ENCODE assay signal across 8 cellular contexts in the genomic region with DNA sequence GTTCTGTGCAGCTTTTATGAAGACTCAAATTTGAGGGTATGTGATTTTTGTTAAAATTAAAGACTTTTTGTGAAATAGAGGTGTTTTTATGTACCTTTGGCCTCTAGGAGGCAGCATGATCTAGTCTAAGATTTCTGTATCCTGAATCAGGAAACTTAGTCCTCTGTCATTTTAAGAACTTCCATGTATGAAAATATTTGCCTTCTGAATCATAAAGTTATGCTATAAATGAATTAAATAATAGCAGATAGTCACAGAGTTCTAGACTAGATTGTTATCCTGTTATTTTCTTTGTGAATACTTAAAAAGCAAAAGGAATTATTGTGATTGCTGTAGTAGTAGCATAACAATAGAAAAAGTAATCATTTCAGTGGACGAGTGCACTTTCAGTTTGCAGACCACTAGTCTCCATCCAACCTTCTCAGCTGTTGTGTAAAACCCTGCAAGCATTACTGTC. TPM values are rescaled to one million over a fixed set of nuclear protein-coding genes. Genes with fewer than 3 reads are reported as not detected.
DNase-seq lines count a peak whose midpoint lies in the region; ATAC-seq, FAIRE-seq and TF ChIP-seq lines count a peak whose summit lies in the region.

No MANE protein-coding gene starts in this region.

- peak; percentile 24 for FAIRE-seq in H1 (lab: Jason Lieb, UNC)

- H3K79me2 ChIP-seq in Karpas-422 (ENCODE audit: low read length) (no peaks in the 10 kb centered on the region), H1 (ENCODE audit: control insufficient read depth in 1 of 2, insufficient read depth in 2 of 2, low read length in 2 of 2) (peaks cover 10 to 76% of the 10 kb centered on the region in 2 experiments; a peak in 3 of 4 replicates)

- H3K4me2 ChIP-seq in Karpas-422 (ENCODE audit: low read depth, low read length, poor library complexity, severe bottlenecking) (peak overlapping the region; percentile 48), H1 (ENCODE audit: insufficient read depth in 1 of 2, low read depth in 2 of 2, low read length in 2 of 2) (peak overlapping the region; percentile 25 to 65; a peak in 1 of 4 replicates)

- TF ChIP-seq POLR2A in H1 (IDR thresholded peaks at IDR 0.05; ENCODE audit: control extremely low read depth in 1 of 2, low read depth in 2 of 2, low read length in 2 of 2) = no peak

- TF ChIP-seq EP300 in H1 (IDR thresholded peaks at IDR 0.05; ENCODE audit: borderline replicate concordance in 1 of 2, low read depth in 2 of 2, low read length in 2 of 2) = no peak

- H3K27me3 ChIP-seq in Karpas-422 (ENCODE audit: low read length) (no peaks in the 10 kb centered on the region), H1 (replicated peaks in 1 of 4; ENCODE audit: control insufficient read depth in 3 of 4, extremely low read depth in 1 of 4, insufficient read depth in 3 of 4, low read length in 3 of 4) (no peaks in the 10 kb centered on the region)

- H2BK20ac ChIP-seq in H1 (ENCODE audit: low read length) = 0 out of 2 replicates have a peak overlapping the region, but pooled peaks have one; percentile 68

- no peaks in the 10 kb centered on the region; the same call in 1 of the 2 replicates for H3K23me2 ChIP-seq in H1 (ENCODE audit: low read depth, low read length)

- CTCF ChIA-PET in H1 (lab: Charles Lee; ENCODE audit: partially characterized antibody) = interaction anchor here (0.6 to 3.3 kb wide), 25 partner anchors 10 to 1149 kb away, joined by 3 to 15 read pairs (median 4); no protein-coding TSS in a partner anchor

- POLR2A ChIA-PET in H1 (lab: Charles Lee; ENCODE audit: partially characterized antibody) = interaction anchor here (0.7 to 1.2 kb wide), 2 partner anchors 11 to 223 kb away, joined by 3 read pairs; a partner anchor contains a TSS

- no peaks in the 10 kb centered on the region for H3K36me3 ChIP-seq in Karpas-422 (ENCODE audit: insufficient read depth, low read length)
- H3K36me3 ChIP-seq in H1 (ENCODE audit: control insufficient read depth in 2 of 4, insufficient read depth in 4 of 4, low read length in 3 of 4) = no peaks in the 10 kb centered on the region; a peak in 1 of 8 replicates

- no peak overlapping the region for H2AK5ac ChIP-seq in H1 (ENCODE audit: low read depth, low read length)

- H3K23ac ChIP-seq in H1 (ENCODE audit: insufficient read length) = no peak overlapping the region

- no peak overlapping the region for H3K14ac ChIP-seq in H1 (ENCODE audit: insufficient read length)

- H2AFZ ChIP-seq in Karpas-422 (ENCODE audit: low read length) (no peak overlapping the region), H1 (ENCODE audit: low read length) (no peak overlapping the region)

- in situ Hi-C loops in ACHN (cut with HindIII; ENCODE audit: low pct_ligation_motif_present, low pct_unique_long_range_greater_than_20kb, low sequenced_read_pairs) = no loop called here

- TF ChIP-seq RAD21 in H1 (IDR thresholded peaks at IDR 0.05 in 1 of 2, conservative IDR thresholded peaks at IDR 0.05 in 1 of 2; ENCODE audit: low read depth in 2 of 2, low read length in 2 of 2) = peak; percentile 57 to 72

- no peak overlapping the region for H3K56ac ChIP-seq in H1 (replicated peaks; ENCODE audit: insufficient read length, low read depth, low read length)

- H3K4me1 ChIP-seq in Karpas-422 (ENCODE audit: low read length) (peaks cover 4% of the 10 kb centered on the region; the same call in 1 of the 2 replicates), H1 (replicated peaks in 1 of 4; ENCODE audit: control insufficient read depth in 3 of 4, insufficient read depth in 4 of 4, low read length in 3 of 4) (peaks cover 2 to 21% (median 11%) of the 10 kb centered on the region in 4 experiments)

- ATAC-seq in HG02970 (IDR thresholded peaks at IDR 0.05; ENCODE audit: low FRiP score, unreplicated experiment) (no peak), HG03045 (IDR thresholded peaks at IDR 0.05; ENCODE audit: unreplicated experiment) (no peak)

- H3K4me3 ChIP-seq in Karpas-422 (ENCODE audit: low read length) = no peak overlapping the region
- H3K4me3 ChIP-seq in H1 (ENCODE audit: extremely low read depth in 1 of 4, insufficient read depth in 2 of 4, low read depth in 3 of 4, low read length in 4 of 4) = peak overlapping the region in 1 of 4 experiments; percentile 50; a peak in 2 of 8 replicates

- H4K20me1 ChIP-seq in Karpas-422 (ENCODE audit: insufficient read depth, low read depth, low read length) (no peaks in the 10 kb centered on the region), H1 (replicated peaks in 1 of 2; ENCODE audit: control insufficient read depth in 1 of 2, insufficient read depth in 2 of 2, low read length in 2 of 2) (no peaks in the 10 kb centered on the region)

- H3K18ac ChIP-seq in H1 (ENCODE audit: extremely low read depth, low read length) = no peak overlapping the region; the same call in 1 of the 2 replicates

- peak overlapping the region; percentile 75 for H4K5ac ChIP-seq in H1 (ENCODE audit: insufficient read length, low read depth, low read length)

- H4K8ac ChIP-seq in H1 (ENCODE audit: extremely low read depth, insufficient read depth, low read length) = no peak overlapping the region

- H3K9ac ChIP-seq in Karpas-422 (ENCODE audit: low read length) = 0 out of 2 replicates have a peak overlapping the region, but pooled peaks have one; percentile 26
- no peak overlapping the region for H3K9ac ChIP-seq in H1 (replicated peaks in 1 of 4; ENCODE audit: extremely low read depth in 1 of 4, low read depth in 3 of 4, low read length in 3 of 4)

- H3K9me3 ChIP-seq in Karpas-422 (ENCODE audit: low read length) (no peaks in the 10 kb centered on the region), H1 (ENCODE audit: insufficient read depth in 2 of 2, low read depth in 1 of 2, low read length in 1 of 2) (no peaks in the 10 kb centered on the region)

- H3K4ac ChIP-seq in H1 (replicated peaks; ENCODE audit: insufficient read length, low read depth, low read length) = no peak overlapping the region

- H2BK5ac ChIP-seq in H1 (ENCODE audit: low read depth, low read length) = no peak overlapping the region; the same call in 1 of the 2 replicates

- H3K9me2 ChIP-seq in Karpas-422 (replicated peaks; ENCODE audit: insufficient read depth, low read length) = no peaks in the 10 kb centered on the region

- peak overlapping the region; percentile 87 for H4K91ac ChIP-seq in H1 (replicated peaks; ENCODE audit: insufficient read length, low read length)

- DNase-seq in ACHN (peak; percentile 89), Karpas-422 (peak; percentile 83), RPMI7951 (ENCODE audit: low read depth) (peak; percentile 53), H1 (ENCODE audit: low read depth in 1 of 2, low spot score in 2 of 2) (no peak), middle frontal gyrus (ENCODE audit: extremely low spot score, low spot score) (peak; percentile 65)

- H2BK12ac ChIP-seq in H1 (ENCODE audit: low read depth, low read length) = no peak overlapping the region

- no peak overlapping the region for H2BK15ac ChIP-seq in H1 (ENCODE audit: low read length)

- no peaks in the 10 kb centered on the region for H3K79me1 ChIP-seq in H1 (ENCODE audit: low read depth, low read length)

- 25% methylated on average over 1 of the region's 1 CpG; no CpG with 5 or more reads in 1 of the 2 experiments for WGBS in H1 (ENCODE audit: extremely low coverage in 1 of 2, insufficient coverage in 1 of 2, insufficient read length in 1 of 2, insufficient replicate concordance in 2 of 2, low coverage in 1 of 2, low lambda C conversion rate in 2 of 2, missing lambda C conversion rate in 1 of 2), 2 experiments

- no peak overlapping the region for H3K27ac ChIP-seq in Karpas-422 (ENCODE audit: low read length)
- H3K27ac ChIP-seq in H1 (ENCODE audit: low read depth, low read length) = peak overlapping the region; percentile 57; the same call in 1 of the 2 replicates

- TF ChIP-seq CTCF in GM12872 (IDR thresholded peaks at IDR 0.05; ENCODE audit: insufficient read depth, low read depth, low read length) = peak; percentile 54; the same call in 2 of the 3 replicates
- peak in 2 of 3 experiments; percentile 28 to 55; a peak in 2 of 4 replicates for TF ChIP-seq CTCF in H1 (IDR thresholded peaks at IDR 0.05; ENCODE audit: control extremely low read depth in 1 of 3, insufficient read depth in 1 of 3, low read depth in 1 of 3, low read length in 3 of 3)

- peak overlapping the region; percentile 86 for H2BK120ac ChIP-seq in H1 (replicated peaks; ENCODE audit: low read depth, low read length)

TF ChIP-seq in H1, 55 proteins besides CTCF, POLR2A, EP300 and RAD21:
- TF ChIP-seq, protein P1, sequence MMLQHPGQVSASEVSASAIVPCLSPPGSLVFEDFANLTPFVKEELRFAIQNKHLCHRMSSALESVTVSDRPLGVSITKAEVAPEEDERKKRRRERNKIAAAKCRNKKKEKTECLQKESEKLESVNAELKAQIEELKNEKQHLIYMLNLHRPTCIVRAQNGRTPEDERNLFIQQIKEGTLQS (IDR thresholded peaks at IDR 0.05; ENCODE audit: insufficient read depth, low read depth, low read length) = no peak
- TF ChIP-seq CHD1 (IDR thresholded peaks at IDR 0.05; ENCODE audit: low read depth, low read length) = no peak
- no peak for TF ChIP-seq BRCA1 (IDR thresholded peaks at IDR 0.05; ENCODE audit: low read depth, low read length)
- no peak for TF ChIP-seq POLR2AphosphoS5 (IDR thresholded peaks at IDR 0.05; ENCODE audit: low read depth, low read length)
- no peak for TF ChIP-seq HDAC2 (IDR thresholded peaks at IDR 0.05; ENCODE audit: borderline replicate concordance in 1 of 2, low read depth in 2 of 2, low read length in 2 of 2)
- TF ChIP-seq CTBP2 (IDR thresholded peaks at IDR 0.05; ENCODE audit: borderline replicate concordance, insufficient read depth, insufficient read length, low read length) = no peak

RNA-seq across cellular contexts. Expression of a gene that starts 56.3 kb away (rescaled TPM):
- 0.11 TPM in 1 of 2 replicates, not detected in the other for total RNA-seq in Karpas-422 (2014; rRNA removed; shearing (Covaris generic); ENCODE audit: low replicate concordance)
- 1.4 and 2.0 TPM in 2 replicates for total RNA-seq in RPMI7951 (2014; rRNA removed; shearing (Covaris generic))
- total RNA-seq in H1 (2021; fragmentation: NEBNext Ultra II Directional; extraction: Animal tissue kit (Norgen Biotek cat#: 25700)) = 44.5 and 48.2 TPM in 2 replicates
- 7.1 and 8.5 TPM in 2 replicates for polyA plus RNA-seq in H1 (2011; rRNA removed)
- polyA plus RNA-seq in H1 (2011; cell fraction: cytosol; rRNA removed) = 12.2 TPM
- polyA plus RNA-seq in H1 (2011; cell fraction: nucleus; rRNA removed) = 21.7 TPM
- polyA plus RNA-seq in H1 (2012, experiment 1 of 2) = 10.5 to 16.0 TPM (median 13.6 TPM) in 4 replicates
- 1.5 TPM for polyA plus RNA-seq in H1 (2012, experiment 2 of 2)
- polyA plus RNA-seq in H1 (2013, experiment 1 of 2) = 16.1 TPM
- 15.0 TPM for polyA plus RNA-seq in H1 (2013, experiment 2 of 2)
- polyA minus RNA-seq in H1 (2011; rRNA and poly(A)+ RNA removed) = 79.9 and 132 TPM in 2 replicates
- 72.6 TPM for polyA minus RNA-seq in H1 (2011; cell fraction: cytosol; rRNA and poly(A)+ RNA removed)
- polyA minus RNA-seq in H1 (2011; cell fraction: nucleus; rRNA and poly(A)+ RNA removed) = 192 TPM

Comparison
In these comparisons a context has a peak if more than half of its experiments do, and no peak if none do; other contexts are left out.
1. DNase-seq: peak in ACHN (single experiment), Karpas-422 (single experiment), RPMI7951 (single experiment) and middle frontal gyrus (single experiment); none in H1 (0 of 2).
2. RNA of a gene that starts 56.3 kb away (total RNA-seq): 44.5 to 48.2 TPM in H1; 1.4 to 2.0 TPM in RPMI7951 and 0.11 TPM in Karpas-422; every median in the first group is over 10 times any median in the second.